Comparison of ENCODE assay signal across 1 cellular context in genomic region chr17:2705263-2705662, GRCh38.
TF ChIP-seq lines count a peak whose summit lies in the region.

No MANE protein-coding gene starts in this region.

TF ChIP-seq in H1, 55 proteins besides CTCF, POLR2A, EP300 and RAD21:
- TF ChIP-seq ATF2 (IDR thresholded peaks at IDR 0.05; ENCODE audit: low read length), result no peak
- TF ChIP-seq MAFK (IDR thresholded peaks at IDR 0.05; ENCODE audit: low read depth, low read length), result no peak
- no peak for TF ChIP-seq CREB1 (IDR thresholded peaks at IDR 0.05)
- TF ChIP-seq SUZ12 (IDR thresholded peaks at IDR 0.05; ENCODE audit: low read length), result no peak
- no peak for TF ChIP-seq FOSL1 (IDR thresholded peaks at IDR 0.05; ENCODE audit: insufficient read depth, low read depth, low read length)
- TF ChIP-seq EZH2 (IDR thresholded peaks at IDR 0.05; ENCODE audit: low read depth, low read length, severe bottlenecking), result no peak
- TF ChIP-seq CEBPB (IDR thresholded peaks at IDR 0.05; ENCODE audit: low read depth, low read length), result no peak
- TF ChIP-seq ATF3 (IDR thresholded peaks at IDR 0.05; ENCODE audit: insufficient read depth, low read depth, low read length), result no peak
- no peak for TF ChIP-seq NANOG (IDR thresholded peaks at IDR 0.05; ENCODE audit: insufficient read depth, low read depth, low read length, poor library complexity, severe bottlenecking)
- TF ChIP-seq BCL11A (IDR thresholded peaks at IDR 0.05; ENCODE audit: low read depth in 2 of 2, low read length in 2 of 2), result no peak
- TF ChIP-seq BRCA1 (IDR thresholded peaks at IDR 0.05; ENCODE audit: low read depth, low read length), result no peak
- no peak for TF ChIP-seq ZNF274 (IDR thresholded peaks at IDR 0.05; ENCODE audit: borderline replicate concordance, extremely low read depth, low read length)
TF ChIP-seq in H1: peak in this region for 0.
